9 cellular contexts compared by ENCODE assay signal in the genomic region with DNA sequence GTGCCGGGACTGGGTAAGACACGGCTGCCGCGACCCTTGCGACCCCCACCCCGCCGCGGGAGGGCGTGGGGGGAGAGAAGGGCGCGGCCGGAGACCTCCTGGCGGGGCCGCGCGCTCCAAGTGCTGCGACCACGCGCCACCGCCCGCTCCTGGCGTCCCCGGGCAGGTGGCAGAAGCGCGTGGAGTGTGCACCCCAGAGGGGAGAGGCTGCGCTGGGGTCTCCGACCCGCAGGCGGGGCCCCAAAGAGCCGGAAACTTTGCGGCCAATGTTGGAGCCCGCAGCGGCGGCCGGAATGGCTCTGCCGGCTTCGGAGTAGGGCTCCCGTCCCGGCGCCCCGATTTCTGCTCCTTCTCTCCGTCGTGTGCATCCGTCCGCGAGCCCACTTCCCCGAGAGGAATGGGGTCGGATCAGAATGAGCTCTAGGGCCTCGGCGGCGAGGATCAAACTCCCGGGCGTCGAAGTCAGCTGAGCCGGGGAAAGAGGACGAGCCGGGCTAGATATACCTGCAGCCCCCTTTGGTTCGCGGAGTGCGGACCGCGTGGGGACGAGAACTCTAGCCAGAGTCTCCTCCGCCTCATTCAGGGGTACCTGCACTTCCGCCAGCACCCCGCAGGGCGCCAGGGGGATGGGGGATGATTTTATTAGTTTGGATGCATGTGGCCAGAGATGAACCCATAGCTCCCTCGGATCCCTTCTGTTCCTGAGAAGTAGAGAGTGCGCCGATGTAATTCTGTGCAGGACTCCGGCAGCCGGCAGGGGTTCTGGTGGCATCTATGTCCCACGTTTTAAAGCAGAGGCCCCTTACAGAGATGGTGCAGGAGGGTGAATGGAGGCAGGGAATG. TPM values are rescaled to one million over a fixed set of nuclear protein-coding genes. Genes with fewer than 3 reads are reported as not detected.
DNase-seq lines count a peak whose midpoint lies in the region; ATAC-seq and FAIRE-seq lines count a peak whose summit lies in the region.
"Had no signal": no experiment of that assay in that cellular context is flagged by ENCODE, and none has a peak within 500 bp of the region (broad histone marks: within the 10 kb centered on the region; RNA-seq: fewer than 3 reads in every experiment).

No MANE protein-coding gene starts in this region.

- peaks cover 10% of the 10 kb centered on the region for H3K4me1 ChIP-seq in right cardiac atrium (ENCODE audit: control insufficient read depth, insufficient read depth, low read length)
- peaks cover 2 to 8% of the 10 kb centered on the region in 2 donors for H3K4me1 ChIP-seq in small intestine (ENCODE audit: control insufficient read depth in 2 of 2, insufficient read depth in 1 of 2, low read depth in 1 of 2, low read length in 1 of 2)

- peak overlapping the region; percentile 55 for H3K4me3 Mint-ChIP-seq in activated CD4-positive, alpha-beta memory T cell treated with anti-CD3 and anti-CD28 coated beads for 36 hours

- H3K36me3 ChIP-seq in small intestine (ENCODE audit: control insufficient read depth in 2 of 2, insufficient read depth in 2 of 2, low read length in 2 of 2), result no peaks in the 10 kb centered on the region

- H3K4me1 Mint-ChIP-seq in activated CD4-positive, alpha-beta memory T cell treated with anti-CD3 and anti-CD28 coated beads for 36 hours (ENCODE audit: low read depth), result peaks cover 14% of the 10 kb centered on the region

- under 1% methylated on average over 73 of the region's 73 CpGs for WGBS in right cardiac atrium
- 0 to 1% (median 1%) methylated on average over 50 to 73 of the region's 73 CpGs for whole genome bisulfite sequencing in small intestine, 3 donors

- POLR2A ChIA-PET in activated CD4-positive, alpha-beta memory T cell treated with anti-CD3 and anti-CD28 coated beads for 36 hours (lab: Charles Lee), result interaction anchor here (1.0 kb wide), 1 partner anchor 141 kb away, joined by 3 read pairs; the partner anchor contains the start of gene PARP1

- no peak for ATAC-seq in right cardiac atrium
- ATAC-seq in HG03442 (IDR thresholded peaks at IDR 0.05; ENCODE audit: unreplicated experiment), result no peak
- ATAC-seq in HG02798 (IDR thresholded peaks at IDR 0.05; ENCODE audit: poor library complexity, unreplicated experiment), result no peak

- no peaks in the 10 kb centered on the region for H3K36me3 Mint-ChIP-seq in activated CD4-positive, alpha-beta memory T cell treated with anti-CD3 and anti-CD28 coated beads for 36 hours

- CTCF ChIA-PET in activated CD4-positive, alpha-beta memory T cell treated with anti-CD3 and anti-CD28 coated beads for 36 hours (lab: Charles Lee), result interaction anchor here (0.6 to 3.0 kb wide), 8 partner anchors 59 to 745 kb away, joined by 3 to 16 read pairs (median 4); partner anchors contain the start of gene PARP1

- no peaks in the 10 kb centered on the region for H3K9me3 Mint-ChIP-seq in activated CD4-positive, alpha-beta memory T cell treated with anti-CD3 and anti-CD28 coated beads for 36 hours

- peaks cover 42% of the 10 kb centered on the region for H3K27me3 Mint-ChIP-seq in activated CD4-positive, alpha-beta memory T cell treated with anti-CD3 and anti-CD28 coated beads for 36 hours

- H3K27ac ChIP-seq in right cardiac atrium (ENCODE audit: low read length) (no peak overlapping the region), small intestine (ENCODE audit: low read depth in 1 of 2, low read length in 1 of 2) (no peak overlapping the region)

- H3K27me3 ChIP-seq in right cardiac atrium (ENCODE audit: control insufficient read depth, insufficient read depth) (no peaks in the 10 kb centered on the region), small intestine (ENCODE audit: control insufficient read depth in 2 of 2, insufficient read depth in 2 of 2, low read length in 2 of 2) (peaks cover 0 to 4% of the 10 kb centered on the region in 2 donors)

- FAIRE-seq in small intestine (lab: Jason Lieb, UNC), result no peak

- H3K4me3 ChIP-seq in right cardiac atrium (ENCODE audit: low read length) (peak overlapping the region; percentile 74), small intestine (ENCODE audit: low read depth in 1 of 2, low read length in 2 of 2) (peak overlapping the region; percentile 40 to 59)

- DNase-seq in SIG-M5 treated with dmso at 0.1 percent for 504 hours (lab: John Stamatoyannopoulos, UW; ENCODE audit: unreplicated experiment) (peak; percentile 8), SIG-M5 (lab: John Stamatoyannopoulos, UW) (no peak), right cardiac atrium (peak in 1 of 3 donors; percentile 42), small intestine (no peak), GM19238 (ENCODE audit: insufficient read length, low spot score) (no peak)
- no peak for DNase-seq in activated CD4-positive, alpha-beta memory T cell treated with anti-CD3 and anti-CD28 coated beads for 36 hours

- H3K9me3 ChIP-seq in right cardiac atrium (ENCODE audit: control insufficient read depth, low read length), result no peaks in the 10 kb centered on the region
- H3K9me3 ChIP-seq in small intestine (ENCODE audit: control insufficient read depth, low read depth), result no peaks in the 10 kb centered on the region

- no peak overlapping the region for H3K27ac Mint-ChIP-seq in activated CD4-positive, alpha-beta memory T cell treated with anti-CD3 and anti-CD28 coated beads for 36 hours

- intact Hi-C loops in activated CD4-positive, alpha-beta memory T cell treated with anti-CD3 and anti-CD28 coated beads for 36 hours (cut with micrococcal nuclease), result loop anchor here (5.0 kb wide), 2 partner anchors 102 to 122 kb away; no protein-coding TSS in a partner anchor
- intact Hi-C loops in right cardiac atrium (cut with DNase I), result loop anchor here in 3 of 4 donors (5.0 to 10.0 kb wide), 4 partner anchors 55 to 278 kb away; no protein-coding TSS in a partner anchor

RNA-seq across cellular contexts. Expression of gene STUM, which starts 0.8 kb away (rescaled TPM):
- total RNA-seq in activated CD4-positive, alpha-beta memory T cell treated with anti-CD3 and anti-CD28 coated beads for 36 hours, result not detected
- 1 to 10 TPM in 2 of 4 donors, under 1 TPM in 2; 0.47 to 1.2 (median 0.86) TPM for total RNA-seq in right cardiac atrium
- polyA plus RNA-seq in right cardiac atrium, result 0.70 TPM
- polyA plus RNA-seq in small intestine, result 1 to 10 TPM in 1 of 3 donors, under 1 TPM in 2; under 0.01 to 9.6 (median under 0.01) TPM
- total RNA-seq: T-helper 1 cell treated with Interleukin-12 subunit alpha and Interleukin-12 subunit beta and Interleukin-4 antibody, amounts not matched to agents 30 ng/mL and 1 ng/mL, for 36 hours had no signal
